In the genomic region with DNA sequence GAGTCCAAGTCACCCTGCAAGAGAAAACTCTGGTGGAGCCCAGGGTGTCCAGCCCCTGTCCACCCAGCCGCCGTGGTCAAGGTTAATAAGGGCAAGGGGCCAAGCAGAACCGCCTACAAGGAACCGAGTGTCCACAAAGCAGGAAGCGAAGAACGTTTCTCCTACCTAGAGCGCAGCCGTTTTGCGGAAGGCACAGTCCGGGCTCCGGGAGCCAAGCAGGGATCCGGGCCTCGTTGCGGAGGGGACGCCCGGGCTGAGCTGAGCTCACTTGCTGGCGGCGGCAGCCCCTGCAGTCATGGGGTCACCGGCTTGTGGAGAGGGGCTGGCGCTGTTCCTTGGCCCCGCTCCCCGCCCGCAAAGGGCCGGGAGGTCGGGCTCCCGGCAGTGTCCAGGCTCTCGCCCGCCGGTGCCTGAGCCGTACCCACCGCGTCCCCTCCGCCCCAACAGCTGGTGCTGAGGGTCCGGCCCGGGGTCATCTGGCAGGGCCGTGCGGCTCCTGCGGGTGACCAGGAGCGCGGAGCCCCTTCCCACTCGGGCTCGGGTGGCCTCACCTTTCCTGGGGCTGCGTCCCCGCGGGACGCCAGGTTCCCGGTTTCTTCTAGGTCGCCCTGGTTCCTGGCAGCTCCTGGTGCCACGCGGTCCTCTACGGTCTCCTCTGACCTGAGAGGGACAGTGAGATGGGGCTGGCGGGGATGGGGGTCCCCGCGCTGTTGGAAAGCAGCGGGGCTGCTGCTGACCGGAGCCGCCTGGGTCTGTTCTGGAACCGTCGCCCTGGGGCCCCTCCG, we compare ENCODE assay signal across 8 cellular contexts. TPM values are rescaled to one million over a fixed set of nuclear protein-coding genes. Genes with fewer than 3 reads are reported as not detected.
A peak's percentile ranks its signal among the peaks of the same experiment; 100 is the strongest.
DNase-seq lines count a peak whose midpoint lies in the region; ATAC-seq and TF ChIP-seq lines count a peak whose summit lies in the region.

No MANE protein-coding gene starts in this region.

- H3K27me3 ChIP-seq in heart left ventricle (peaks cover 0 to 28% (median 0%) of the 10 kb centered on the region in 9 donors), parathyroid adenoma (ENCODE audit: control insufficient read depth, insufficient read depth, low read length) (no peaks in the 10 kb centered on the region), WERI-Rb-1 (ENCODE audit: insufficient read depth, low read depth, severe bottlenecking) (no peaks in the 10 kb centered on the region)

- H3K4me1 ChIP-seq in heart left ventricle = peaks cover 0 to 30% (median 19%) of the 10 kb centered on the region in 12 donors
- H3K4me1 ChIP-seq in parathyroid adenoma = no peaks in the 10 kb centered on the region

- no peak for TF ChIP-seq CTCF in GM20000 (IDR thresholded peaks at IDR 0.05; ENCODE audit: extremely low read depth, missing control alignments)
- TF ChIP-seq CTCF in activated CD8-positive, alpha-beta T cell treated with anti-CD3 and anti-CD28 coated beads for 36 hours (IDR thresholded peaks at IDR 0.05) = no peak
- TF ChIP-seq CTCF in heart left ventricle (IDR thresholded peaks at IDR 0.05) = no peak
- no peak for TF ChIP-seq CTCF in parathyroid adenoma (IDR thresholded peaks at IDR 0.05)
- TF ChIP-seq CTCF in WERI-Rb-1 (IDR thresholded peaks at IDR 0.05; ENCODE audit: low read depth, low read length) = no peak

- H3K27me3 Mint-ChIP-seq in activated CD8-positive, alpha-beta T cell treated with anti-CD3 and anti-CD28 coated beads for 36 hours = peaks cover 42% of the 10 kb centered on the region

- H3K36me3 ChIP-seq in heart left ventricle (no peaks in the 10 kb centered on the region), parathyroid adenoma (ENCODE audit: control insufficient read depth, insufficient read depth, low read length) (no peaks in the 10 kb centered on the region), WERI-Rb-1 (no peaks in the 10 kb centered on the region)

- H2AFZ ChIP-seq in parathyroid adenoma = peak overlapping the region; percentile 70

- peaks cover 16% of the 10 kb centered on the region for H3K4me1 Mint-ChIP-seq in activated CD8-positive, alpha-beta T cell treated with anti-CD3 and anti-CD28 coated beads for 36 hours (ENCODE audit: low read depth)

- 4 to 7% (median 6%) methylated on average over 39 to 60 of the region's 60 CpGs for WGBS in heart left ventricle, 4 donors

- no peaks in the 10 kb centered on the region for H3K9me3 Mint-ChIP-seq in activated CD8-positive, alpha-beta T cell treated with anti-CD3 and anti-CD28 coated beads for 36 hours

- POLR2A ChIA-PET in activated CD8-positive, alpha-beta T cell treated with anti-CD3 and anti-CD28 coated beads for 36 hours (lab: Charles Lee) = interaction anchor here (1.8 kb wide), 1 partner anchor 14 kb away, joined by 8 read pairs; a partner anchor contains a TSS

- H3K4me2 ChIP-seq in parathyroid adenoma (ENCODE audit: low read length) = peak overlapping the region; percentile 71

- no peak overlapping the region for H3K9ac ChIP-seq in parathyroid adenoma

- intact Hi-C loops in activated CD8-positive, alpha-beta T cell treated with anti-CD3 and anti-CD28 coated beads for 36 hours (cut with micrococcal nuclease) = no loop called here
- intact Hi-C loops in heart left ventricle (cut with DNase I) = loop anchor here in 3 of 10 donors (10.0 kb wide), 1 partner anchor 94 kb away; a partner anchor contains a TSS

- no peak for TF ChIP-seq POLR2A in heart left ventricle (IDR thresholded peaks at IDR 0.05)

- H3K4me3 ChIP-seq in heart left ventricle = peak overlapping the region; percentile 22 to 67 (median 56)
- H3K4me3 ChIP-seq in parathyroid adenoma (ENCODE audit: low read depth, low read length) = peak overlapping the region; percentile 50
- H3K4me3 ChIP-seq in WERI-Rb-1 (ENCODE audit: low read depth, low read length) = no peak overlapping the region

- CTCF ChIA-PET in activated CD8-positive, alpha-beta T cell treated with anti-CD3 and anti-CD28 coated beads for 36 hours (lab: Charles Lee) = interaction anchor here (0.7 to 1.2 kb wide), 10 partner anchors 7 to 169 kb away, joined by 3 to 8 read pairs (median 4); a partner anchor contains a TSS

- H3K9me3 ChIP-seq in heart left ventricle = no peaks in the 10 kb centered on the region
- H3K9me3 ChIP-seq in parathyroid adenoma (ENCODE audit: control insufficient read depth, low read length) = no peaks in the 10 kb centered on the region
- H3K9me3 ChIP-seq in WERI-Rb-1 (ENCODE audit: severe bottlenecking) = no peaks in the 10 kb centered on the region

- no peaks in the 10 kb centered on the region for H3K79me2 ChIP-seq in parathyroid adenoma

- H3K27ac Mint-ChIP-seq in activated CD8-positive, alpha-beta T cell treated with anti-CD3 and anti-CD28 coated beads for 36 hours = no peak overlapping the region

- no peaks in the 10 kb centered on the region for H3K36me3 Mint-ChIP-seq in activated CD8-positive, alpha-beta T cell treated with anti-CD3 and anti-CD28 coated beads for 36 hours (ENCODE audit: low read depth)

- DNase-seq in GM20000 (ENCODE audit: low spot score) (peak; percentile 36), heart left ventricle (peak in 2 of 5 donors; percentile 42 to 52), WERI-Rb-1 (no peak), NCI-H345 (lab: John Stamatoyannopoulos, UW) (no peak)
- peak; percentile 35 for DNase-seq in activated CD8-positive, alpha-beta T cell treated with anti-CD3 and anti-CD28 coated beads for 36 hours

- peak overlapping the region; percentile 78 for H3K4me3 Mint-ChIP-seq in activated CD8-positive, alpha-beta T cell treated with anti-CD3 and anti-CD28 coated beads for 36 hours

- H3K27ac ChIP-seq in heart left ventricle (peak overlapping the region in 2 of 12 donors; percentile 15 to 20), parathyroid adenoma (no peak overlapping the region), WERI-Rb-1 (no peak overlapping the region)

- ATAC-seq in activated CD8-positive, alpha-beta T cell treated with anti-CD3 and anti-CD28 coated beads for 36 hours = peak; percentile 26
- peak; percentile 25 to 67 (median 50) for ATAC-seq in heart left ventricle
- ATAC-seq in GM21825 (IDR thresholded peaks at IDR 0.05; ENCODE audit: unreplicated experiment) = no peak
- ATAC-seq in HG02981 (IDR thresholded peaks at IDR 0.05; ENCODE audit: unreplicated experiment) = no peak

RNA-seq across cellular contexts. Expression of a gene that starts 14.0 kb away (rescaled TPM):
- total RNA-seq in activated CD8-positive, alpha-beta T cell treated with anti-CD3 and anti-CD28 coated beads for 36 hours = 10 to 100 TPM; 11.3 to 11.9 TPM
- 1 to 10 TPM in 7 of 9 donors, under 1 TPM in 2; 0.56 to 4.2 (median 1.4) TPM for total RNA-seq in heart left ventricle
- polyA plus RNA-seq in heart left ventricle = 1 to 10 TPM; 1.1 to 1.3 TPM

Comparison
In these comparisons a context has a peak if more than half of its experiments do, and no peak if none do; other contexts are left out.
1. DNase-seq: peak in GM20000 (single experiment) and activated CD8-positive, alpha-beta T cell treated with anti-CD3 and anti-CD28 coated beads for 36 hours (single experiment); none in WERI-Rb-1 (single experiment) and NCI-H345 (single experiment).
2. ATAC-seq: peak in activated CD8-positive, alpha-beta T cell treated with anti-CD3 and anti-CD28 coated beads for 36 hours (single experiment) and heart left ventricle (4 of 4); none in GM21825 (single experiment) and HG02981 (single experiment).